8 cellular contexts compared by ENCODE assay signal in the genomic region with DNA sequence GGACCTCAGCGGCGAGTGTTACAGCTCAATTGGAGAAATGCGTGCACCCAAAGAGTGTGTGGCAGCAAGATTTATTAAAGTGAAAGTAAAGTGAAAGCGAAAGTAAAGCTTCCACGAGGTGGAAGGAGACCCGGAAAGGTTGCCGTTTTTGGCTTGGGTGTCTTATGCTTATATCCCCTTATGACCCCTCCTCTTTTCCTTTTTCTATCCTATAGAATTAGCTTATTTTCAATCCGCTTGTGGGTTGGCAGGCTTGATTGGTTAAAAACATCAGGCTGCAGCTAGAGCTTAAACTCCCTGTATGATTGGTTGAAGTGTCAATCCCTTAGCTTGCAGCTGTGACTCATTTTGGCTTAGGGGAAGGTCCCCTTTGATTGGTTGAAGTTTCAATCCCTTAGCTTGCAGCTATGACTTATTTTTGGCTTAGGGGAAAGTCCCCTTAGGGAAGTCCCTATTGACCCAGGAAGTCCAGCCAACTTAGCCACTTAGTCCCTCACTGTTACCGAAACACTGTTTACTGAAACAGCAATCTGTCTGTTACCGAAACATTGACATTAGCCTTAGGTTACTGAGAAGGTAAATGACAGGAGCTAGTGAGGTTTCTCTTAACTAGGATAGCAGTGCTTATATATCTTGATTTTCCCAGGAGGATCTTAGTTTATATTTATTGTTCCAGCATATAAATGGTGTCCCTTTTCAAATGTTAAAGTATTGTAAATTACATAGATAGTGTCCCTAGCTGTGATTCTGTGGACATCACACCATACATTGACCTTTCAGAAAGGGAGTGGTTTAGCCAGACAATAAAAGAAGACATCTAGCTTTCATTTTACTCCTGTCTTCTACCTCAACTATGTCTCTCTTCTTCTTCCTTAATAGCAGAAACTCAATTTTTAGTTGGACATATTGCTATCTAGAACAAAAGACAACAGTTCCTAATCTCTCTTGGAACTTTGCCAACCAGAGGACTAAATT.
DNase-seq lines count a peak whose midpoint lies in the region; FAIRE-seq and TF ChIP-seq lines count a peak whose summit lies in the region.

No MANE protein-coding gene starts in this region.

- no CpG with 5 or more reads among the region's 10 CpGs for WGBS in trophoblast cell (ENCODE audit: extremely low coverage, insufficient coverage, insufficient read length)

- POLR2A ChIA-PET in HEK293T (lab: Yijun Ruan, JAX), result no interaction called here

- no peaks in the 10 kb centered on the region for H4K20me1 ChIP-seq in MM.1S (ENCODE audit: insufficient read depth, low read length)

- no peak overlapping the region for H4K12ac ChIP-seq in trophoblast cell (ENCODE audit: low read depth, low read length)

- H3F3A ChIP-seq in MM.1S (ENCODE audit: insufficient read depth, low read length), result no peaks in the 10 kb centered on the region

- no peak overlapping the region for H3K4me3 ChIP-seq in GM12865 (ENCODE audit: low read depth, low read length)
- H3K4me3 ChIP-seq in MM.1S (ENCODE audit: low read length), result peak overlapping the region; percentile 11; the same call in 1 of the 2 replicates
- no peak overlapping the region for H3K4me3 ChIP-seq in trophoblast cell (ENCODE audit: low read depth, low read length)

- no peak overlapping the region for H4K91ac ChIP-seq in trophoblast cell (ENCODE audit: low read depth, low read length)

- no peak overlapping the region for H2BK5ac ChIP-seq in trophoblast cell (ENCODE audit: low read depth, low read length, poor library complexity)

- TF ChIP-seq CTCF in GM12865 (IDR thresholded peaks at IDR 0.05; ENCODE audit: insufficient read depth, low read depth, low read length, missing control alignments) (no peak), MM.1S (IDR thresholded peaks at IDR 0.05; ENCODE audit: low read length) (no peak)

- no peaks in the 10 kb centered on the region for H3K27me3 ChIP-seq in MM.1S (replicated peaks; ENCODE audit: insufficient read depth, low read length)
- no peaks in the 10 kb centered on the region for H3K27me3 ChIP-seq in trophoblast cell (ENCODE audit: insufficient read depth, low read length)

- no peak overlapping the region for H3K18ac ChIP-seq in trophoblast cell (ENCODE audit: low read length)

- H2AFZ ChIP-seq in MM.1S (ENCODE audit: low read length) (0 out of 2 replicates have a peak overlapping the region, but pooled peaks have one; percentile 45), trophoblast cell (ENCODE audit: insufficient read depth, low read length, poor library complexity) (no peak overlapping the region)

- FAIRE-seq in endometrium (lab: Jason Lieb, UNC), result peak; percentile 15

- no peak overlapping the region for H3K23ac ChIP-seq in trophoblast cell (ENCODE audit: low read length)

- H4K8ac ChIP-seq in trophoblast cell (ENCODE audit: low read depth, low read length), result no peak overlapping the region

- no peaks in the 10 kb centered on the region for H3K79me1 ChIP-seq in trophoblast cell (ENCODE audit: low read length)

- no peaks in the 10 kb centered on the region for H3K9me2 ChIP-seq in MM.1S (replicated peaks; ENCODE audit: insufficient read depth, low read length)

- H3K79me2 ChIP-seq in MM.1S (ENCODE audit: low read length) (no peaks in the 10 kb centered on the region), trophoblast cell (ENCODE audit: control insufficient read depth, insufficient read depth, low read length, poor library complexity) (no peaks in the 10 kb centered on the region)

- CTCF ChIA-PET in HEK293T (lab: Yijun Ruan, JAX), result no interaction called here

- peak; percentile 88 for DNase-seq in GM12865 (ENCODE audit: low read depth)
- DNase-seq in H4 (ENCODE audit: low spot score), result peak; percentile 87
- peak; percentile 85 for DNase-seq in MM.1S
- peak; percentile 31 for DNase-seq in activated CD4-positive, CD25-positive, alpha-beta regulatory T cell treated with anti-CD3 and anti-CD28 coated beads, Interleukin-2, amount 50 U/mL, for 72 hours
- peak; percentile 77 to 81 for DNase-seq in trophoblast cell
- no peak for DNase-seq in HEK293T (ENCODE audit: extremely low spot score)
- no peak for DNase-seq in HK-2 (ENCODE audit: unreplicated experiment)

- no peak overlapping the region for H3K4ac ChIP-seq in trophoblast cell (ENCODE audit: low read depth, low read length)

- no peaks in the 10 kb centered on the region for H3K9me3 ChIP-seq in MM.1S (replicated peaks; ENCODE audit: insufficient read depth, low read length)
- no peaks in the 10 kb centered on the region for H3K9me3 ChIP-seq in trophoblast cell (ENCODE audit: insufficient read depth, low read depth, low read length)

- H3K4me2 ChIP-seq in MM.1S (ENCODE audit: low read depth, low read length), result peak overlapping the region; percentile 45; the same call in 1 of the 2 replicates
- no peak overlapping the region for H3K4me2 ChIP-seq in trophoblast cell (ENCODE audit: low read length)

- H3K27ac ChIP-seq in MM.1S (ENCODE audit: low read length) (peak overlapping the region; percentile 75), trophoblast cell (ENCODE audit: low read depth, low read length) (no peak overlapping the region)

- no peak overlapping the region for H3K9ac ChIP-seq in MM.1S (ENCODE audit: low read length)
- H3K9ac ChIP-seq in trophoblast cell (ENCODE audit: low read length), result no peak overlapping the region

- H3K14ac ChIP-seq in trophoblast cell (ENCODE audit: low read length), result no peak overlapping the region

- H2AK5ac ChIP-seq in trophoblast cell (ENCODE audit: low read length), result no peak overlapping the region

- H3K36me3 ChIP-seq in MM.1S (replicated peaks; ENCODE audit: insufficient read depth, low read length) (no peaks in the 10 kb centered on the region), trophoblast cell (ENCODE audit: control insufficient read depth in 1 of 2, insufficient read depth in 2 of 2, low read length in 2 of 2) (no peaks in the 10 kb centered on the region)

- no peak overlapping the region for H2BK12ac ChIP-seq in trophoblast cell (ENCODE audit: low read length)

- no peak overlapping the region for H2BK120ac ChIP-seq in trophoblast cell (ENCODE audit: insufficient read depth, low read length, poor library complexity)

- H3K4me1 ChIP-seq in MM.1S (ENCODE audit: low read length) (peaks cover 22% of the 10 kb centered on the region), trophoblast cell (ENCODE audit: control insufficient read depth in 1 of 2, insufficient read depth in 2 of 2, low read length in 2 of 2) (no peaks in the 10 kb centered on the region)

TF ChIP-seq in HEK293T, 16 proteins besides CTCF, POLR2A, EP300 and RAD21:
- no peak for TF ChIP-seq FOXM1 (IDR thresholded peaks at IDR 0.05; ENCODE audit: borderline replicate concordance)
- TF ChIP-seq HDGF (IDR thresholded peaks at IDR 0.05; ENCODE audit: borderline replicate concordance), result no peak
- no peak for TF ChIP-seq ZNF384 (IDR thresholded peaks at IDR 0.05)
- TF ChIP-seq L3MBTL2 (conservative IDR thresholded peaks at IDR 0.05), result no peak
- TF ChIP-seq SP1 (IDR thresholded peaks at IDR 0.05), result no peak
- no peak for TF ChIP-seq ELF4 (IDR thresholded peaks at IDR 0.05)
- no peak for TF ChIP-seq PKNOX1 (IDR thresholded peaks at IDR 0.05)
- no peak for TF ChIP-seq LEF1 (IDR thresholded peaks at IDR 0.05; ENCODE audit: borderline replicate concordance)
- no peak for TF ChIP-seq ARNT (IDR thresholded peaks at IDR 0.05)

Comparison
In these comparisons a context has a peak if more than half of its experiments do, and no peak if none do; other contexts are left out.
1. DNase-seq: peak in GM12865 (single experiment), H4 (single experiment), MM.1S (single experiment), activated CD4-positive, CD25-positive, alpha-beta regulatory T cell treated with anti-CD3 and anti-CD28 coated beads, Interleukin-2, amount 50 U/mL, for 72 hours (single experiment) and trophoblast cell (2 of 2); none in HEK293T (single experiment) and HK-2 (single experiment).